In the genomic region with DNA sequence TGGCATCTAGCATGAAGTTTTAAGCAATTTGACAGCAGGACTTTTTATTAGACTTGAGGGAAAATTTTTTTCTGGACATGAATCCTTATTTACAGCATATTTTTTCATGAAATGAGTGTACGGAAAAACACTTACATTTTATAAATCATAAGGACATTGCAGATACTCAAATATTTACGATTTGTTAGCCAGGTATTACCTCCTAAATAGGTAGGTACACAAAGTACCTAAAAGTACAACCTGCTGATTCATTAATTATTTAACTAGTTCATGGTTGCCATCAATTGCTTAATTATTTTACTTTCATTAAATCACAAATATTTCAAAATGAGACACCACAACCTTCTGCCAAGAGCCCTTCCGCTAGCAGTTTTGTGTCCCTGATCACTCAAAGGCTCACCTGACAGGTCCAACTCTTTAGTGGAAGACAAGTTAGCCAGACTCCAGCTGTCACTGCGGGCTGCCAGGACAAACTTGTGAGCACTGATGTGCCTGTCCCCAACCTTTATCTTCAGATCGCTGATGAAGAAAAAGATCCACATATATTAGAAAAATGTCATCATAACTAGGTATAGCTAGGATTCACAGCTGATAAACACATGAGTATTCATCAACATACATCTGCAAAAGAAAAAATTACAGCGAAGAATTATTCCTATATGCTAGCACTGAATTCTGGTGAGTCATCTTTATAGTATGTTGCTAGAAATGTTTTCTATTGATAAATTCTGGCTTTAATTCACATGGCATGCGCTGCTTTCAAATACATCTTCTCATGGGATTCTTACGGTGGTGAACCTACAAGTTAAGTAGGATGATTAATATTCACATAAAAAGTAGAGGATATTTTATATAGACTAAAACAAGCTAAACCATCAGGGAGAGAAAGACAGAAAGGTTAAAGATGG, we compare ENCODE assay signal across 1 cellular context.
A peak's percentile ranks its signal among the peaks of the same experiment; 100 is the strongest.
TF ChIP-seq lines count a peak whose summit lies in the region.

No MANE protein-coding gene starts in this region.

TF ChIP-seq in SK-N-SH, 30 proteins besides CTCF, POLR2A, EP300 and RAD21 (continued from another document):
- TF ChIP-seq, protein P1, sequence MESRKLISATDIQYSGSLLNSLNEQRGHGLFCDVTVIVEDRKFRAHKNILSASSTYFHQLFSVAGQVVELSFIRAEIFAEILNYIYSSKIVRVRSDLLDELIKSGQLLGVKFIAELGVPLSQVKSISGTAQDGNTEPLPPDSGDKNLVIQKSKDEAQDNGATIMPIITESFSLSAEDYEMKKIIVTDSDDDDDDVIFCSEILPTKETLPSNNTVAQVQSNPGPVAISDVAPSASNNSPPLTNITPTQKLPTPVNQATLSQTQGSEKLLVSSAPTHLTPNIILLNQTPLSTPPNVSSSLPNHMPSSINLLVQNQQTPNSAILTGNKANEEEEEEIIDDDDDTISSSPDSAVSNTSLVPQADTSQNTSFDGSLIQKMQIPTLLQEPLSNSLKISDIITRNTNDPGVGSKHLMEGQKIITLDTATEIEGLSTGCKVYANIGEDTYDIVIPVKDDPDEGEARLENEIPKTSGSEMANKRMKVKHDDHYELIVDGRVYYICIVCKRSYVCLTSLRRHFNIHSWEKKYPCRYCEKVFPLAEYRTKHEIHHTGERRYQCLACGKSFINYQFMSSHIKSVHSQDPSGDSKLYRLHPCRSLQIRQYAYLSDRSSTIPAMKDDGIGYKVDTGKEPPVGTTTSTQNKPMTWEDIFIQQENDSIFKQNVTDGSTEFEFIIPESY (IDR thresholded peaks at IDR 0.05; ENCODE audit: borderline replicate concordance, low read depth) = no peak
- TF ChIP-seq, protein P2, sequence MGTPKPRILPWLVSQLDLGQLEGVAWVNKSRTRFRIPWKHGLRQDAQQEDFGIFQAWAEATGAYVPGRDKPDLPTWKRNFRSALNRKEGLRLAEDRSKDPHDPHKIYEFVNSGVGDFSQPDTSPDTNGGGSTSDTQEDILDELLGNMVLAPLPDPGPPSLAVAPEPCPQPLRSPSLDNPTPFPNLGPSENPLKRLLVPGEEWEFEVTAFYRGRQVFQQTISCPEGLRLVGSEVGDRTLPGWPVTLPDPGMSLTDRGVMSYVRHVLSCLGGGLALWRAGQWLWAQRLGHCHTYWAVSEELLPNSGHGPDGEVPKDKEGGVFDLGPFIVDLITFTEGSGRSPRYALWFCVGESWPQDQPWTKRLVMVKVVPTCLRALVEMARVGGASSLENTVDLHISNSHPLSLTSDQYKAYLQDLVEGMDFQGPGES (IDR thresholded peaks at IDR 0.05; ENCODE audit: low read depth, low read length) = no peak
- TF ChIP-seq JUND (IDR thresholded peaks at IDR 0.05) (peak; percentile 63), TCF12 (IDR thresholded peaks at IDR 0.05) (peak; percentile 52)
